8 cellular contexts compared by ENCODE assay signal in the genomic region with DNA sequence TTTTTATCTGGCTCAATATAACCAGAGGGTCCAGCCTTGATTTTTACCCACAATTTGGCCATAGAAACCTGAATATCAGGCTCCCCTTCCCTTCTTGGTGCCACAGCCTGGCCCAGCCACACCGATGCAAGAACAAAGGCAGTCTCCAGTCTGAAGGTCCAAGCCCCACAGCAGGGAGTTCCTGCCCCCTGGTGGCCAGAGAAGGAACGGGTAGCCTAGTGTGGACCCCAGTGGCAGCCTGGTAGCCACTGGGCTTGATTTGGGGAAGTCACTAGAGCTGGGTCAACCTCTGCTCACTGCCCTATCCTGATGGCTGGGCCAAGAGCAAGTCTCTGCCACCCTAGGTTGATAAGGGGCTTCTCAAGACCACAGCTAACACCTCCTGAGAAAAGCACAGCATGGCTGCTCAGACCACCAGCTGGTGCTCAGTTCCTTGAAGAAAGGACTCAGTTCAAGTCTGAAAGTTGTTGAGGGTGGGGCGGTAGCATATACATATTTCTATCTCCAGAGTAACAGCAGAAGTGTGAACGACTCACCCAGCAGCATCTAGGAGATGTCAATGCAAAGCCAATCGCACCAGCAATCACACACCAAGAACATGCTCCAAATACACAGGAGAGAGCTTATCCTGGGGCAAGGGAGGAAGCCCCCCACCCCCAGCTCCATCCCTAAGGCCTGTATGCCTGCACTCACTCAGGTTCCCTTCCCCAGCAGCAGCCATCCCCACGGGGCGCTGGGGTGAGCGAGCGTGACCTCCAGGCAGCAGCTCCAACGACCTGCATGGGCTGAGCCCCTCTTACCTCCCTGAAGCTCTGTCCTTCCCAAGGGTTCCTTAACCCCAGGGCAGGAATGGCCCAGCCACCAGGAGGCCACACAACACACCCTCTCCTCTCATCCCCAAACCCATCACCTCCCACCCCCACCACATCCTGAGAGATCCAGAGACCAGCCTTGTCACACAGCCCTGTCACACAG. TPM values are rescaled to one million over a fixed set of nuclear protein-coding genes. Genes with fewer than 3 reads are reported as not detected.
DNase-seq lines count a peak whose midpoint lies in the region; TF ChIP-seq lines count a peak whose summit lies in the region.

No MANE protein-coding gene starts in this region.

- in situ Hi-C loops in KBM-7 (cut with MboI; ENCODE audit: low pct_unique_long_range_greater_than_20kb, low sequenced_read_pairs), result no loop called here
- in situ Hi-C loops in SK-MEL-5 (cut with HindIII; ENCODE audit: low pct_unique_long_range_greater_than_20kb, low sequenced_read_pairs), result no loop called here

- TF ChIP-seq CTCF in osteocyte (IDR thresholded peaks at IDR 0.05), result peak; percentile 94
- peak; percentile 95 to 99 for TF ChIP-seq CTCF in tibial artery (IDR thresholded peaks at IDR 0.05)

- H3K9me3 ChIP-seq in tibial artery, result no peaks in the 10 kb centered on the region

- peak overlapping the region; percentile 82 for H3K27ac Mint-ChIP-seq in osteocyte (ENCODE audit: unreplicated experiment)

- no peak overlapping the region for H3K4me3 ChIP-seq in tibial artery

- H3K4me1 ChIP-seq in tibial artery, result peaks cover 0 to 3% (median 0%) of the 10 kb centered on the region in 4 donors

- H3K27me3 Mint-ChIP-seq in osteocyte (ENCODE audit: unreplicated experiment), result no peaks in the 10 kb centered on the region

- H3K4me1 Mint-ChIP-seq in osteocyte (ENCODE audit: unreplicated experiment), result peaks cover 3% of the 10 kb centered on the region

- H3K27me3 ChIP-seq in tibial artery, result no peaks in the 10 kb centered on the region

- DNase-seq in NCI-H524 (lab: John Stamatoyannopoulos, UW) (peak; percentile 42 to 65), NCI-H524 treated with DMSO at 0.1 percent for 48 hours (lab: John Stamatoyannopoulos, UW) (no peak), KBM-7 (peak; percentile 87), SK-MEL-5 (ENCODE audit: low read depth, low spot score) (peak; percentile 85), globus pallidus (ENCODE audit: low spot score) (peak; percentile 84), osteocyte (ENCODE audit: extremely low spot score, unreplicated experiment) (peak; percentile 93), tibial artery (peak; percentile 88 to 93)
- DNase-seq in activated naive CD4-positive, alpha-beta T cell treated with Interleukin-2 at 50 U/mL for 16 hours, result peak; percentile 86

- H3K4me3 Mint-ChIP-seq in osteocyte (ENCODE audit: unreplicated experiment), result no peak overlapping the region

- peaks cover 2% of the 10 kb centered on the region for H3K36me3 Mint-ChIP-seq in osteocyte (ENCODE audit: unreplicated experiment)

- H3K27ac ChIP-seq in tibial artery, result peak overlapping the region; percentile 11 to 17

- H3K9me3 Mint-ChIP-seq in osteocyte (ENCODE audit: unreplicated experiment), result no peaks in the 10 kb centered on the region

- intact Hi-C loops in tibial artery (cut with DNase I; ENCODE audit: low total_unique reads), result loop anchor here (2.0 to 10.0 kb wide), 2 partner anchors 84 to 154 kb away; no protein-coding TSS in a partner anchor

- H3K36me3 ChIP-seq in tibial artery, result peaks cover 6 to 15% (median 6%) of the 10 kb centered on the region in 3 donors

RNA-seq across cellular contexts. Expression of gene PFKFB4, which starts 7.6 kb away (rescaled TPM):
- total RNA-seq in SK-MEL-5 (2014; rRNA removed; shearing (Covaris generic)), result 39.3 and 44.7 TPM in 2 replicates
- 28.4 and 31.0 TPM in 2 replicates for polyA plus RNA-seq in SK-MEL-5 (2015; cell fraction: cytosol; rRNA removed)
- 70.0 and 74.0 TPM in 2 replicates for polyA plus RNA-seq in SK-MEL-5 (2015; cell fraction: nucleus; rRNA removed)
- total RNA-seq in osteocyte, result 7.1 TPM in 2 replicates

RNA-seq across cellular contexts. Expression of gene UCN2, which starts 14.6 kb away (rescaled TPM):
- total RNA-seq in SK-MEL-5 (2014; rRNA removed; shearing (Covaris generic)), result 14.9 and 18.8 TPM in 2 replicates
- 14.1 and 17.6 TPM in 2 replicates for polyA plus RNA-seq in SK-MEL-5 (2015; cell fraction: cytosol; rRNA removed)
- polyA plus RNA-seq in SK-MEL-5 (2015; cell fraction: nucleus; rRNA removed), result 11.1 and 31.4 TPM in 2 replicates
- total RNA-seq in osteocyte, result 0.81 and 0.89 TPM in 2 replicates

RNA-seq across cellular contexts. Expression of gene SHISA5, which starts 45.0 kb away (rescaled TPM):
- 120 and 131 TPM in 2 replicates for total RNA-seq in SK-MEL-5 (2014; rRNA removed; shearing (Covaris generic))
- 223 and 243 TPM in 2 replicates for polyA plus RNA-seq in SK-MEL-5 (2015; cell fraction: cytosol; rRNA removed)
- 37.2 and 40.6 TPM in 2 replicates for polyA plus RNA-seq in SK-MEL-5 (2015; cell fraction: nucleus; rRNA removed)
- total RNA-seq in osteocyte, result 203 and 211 TPM in 2 replicates

RNA-seq across cellular contexts. Expression of gene COL7A1, which starts 46.1 kb away (rescaled TPM):
- total RNA-seq in SK-MEL-5 (2014; rRNA removed; shearing (Covaris generic)), result 0.26 and 2.0 TPM in 2 replicates
- 0.29 and 2.6 TPM in 2 replicates for polyA plus RNA-seq in SK-MEL-5 (2015; cell fraction: cytosol; rRNA removed)
- 18.9 and 26.8 TPM in 2 replicates for polyA plus RNA-seq in SK-MEL-5 (2015; cell fraction: nucleus; rRNA removed)
- total RNA-seq in osteocyte, result 16.6 and 18.9 TPM in 2 replicates
